9 cellular contexts compared by ENCODE assay signal in the genomic region with DNA sequence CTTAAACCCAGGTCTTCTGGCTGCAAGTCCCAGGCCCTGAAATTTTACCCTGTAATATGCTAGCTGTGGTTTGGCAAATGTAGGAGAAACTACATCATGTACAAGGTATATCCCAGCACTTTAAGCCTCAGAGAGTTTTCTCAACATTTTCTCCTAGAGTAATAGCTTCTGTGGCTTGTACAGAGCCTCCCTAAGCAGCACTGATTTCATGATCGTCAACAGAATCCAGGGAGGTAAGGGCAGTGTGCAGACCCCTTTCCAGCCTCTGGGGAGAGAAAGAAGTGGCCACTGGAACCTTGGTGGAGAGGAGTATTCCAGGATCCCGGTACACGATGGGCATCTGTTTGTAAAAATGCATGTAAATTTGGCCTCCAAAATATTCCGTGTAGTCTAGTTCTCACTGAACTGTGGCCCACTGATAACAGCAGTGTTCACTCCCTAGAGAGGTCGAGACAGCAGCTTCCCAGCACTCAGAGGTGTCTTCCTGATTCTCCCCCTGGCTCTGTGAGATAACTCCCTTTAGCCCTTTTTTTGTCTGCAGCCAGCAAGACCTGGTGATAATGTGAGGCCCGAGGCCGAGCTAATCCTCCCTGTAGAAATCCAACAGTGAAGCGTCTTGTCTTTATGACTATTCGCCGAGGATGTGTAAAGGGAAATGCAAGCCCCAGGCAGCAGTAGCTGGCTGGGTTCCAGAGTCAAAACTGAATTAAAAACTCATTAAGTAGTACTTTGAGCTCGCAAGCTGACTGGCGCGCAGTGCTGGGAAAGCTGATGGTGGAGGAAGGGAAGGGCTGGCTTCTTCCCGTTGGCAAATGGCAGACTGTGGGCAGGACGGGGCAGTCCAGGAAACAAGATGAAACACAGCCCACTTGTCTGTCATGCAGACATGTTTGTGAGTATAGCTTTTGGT. TPM values are rescaled to one million over a fixed set of nuclear protein-coding genes. Genes with fewer than 3 reads are reported as not detected.
DNase-seq lines count a peak whose midpoint lies in the region; ATAC-seq, FAIRE-seq and TF ChIP-seq lines count a peak whose summit lies in the region.
"Had no signal": no experiment of that assay in that cellular context is flagged by ENCODE, and none has a peak within 500 bp of the region (broad histone marks: within the 10 kb centered on the region; RNA-seq: fewer than 3 reads in every experiment).

No MANE protein-coding gene starts in this region.

- TF ChIP-seq POLR2A in H1 (IDR thresholded peaks at IDR 0.05; ENCODE audit: control extremely low read depth in 1 of 2, low read depth in 2 of 2, low read length in 2 of 2) = no peak

- no peak for TF ChIP-seq RAD21 in H1 (IDR thresholded peaks at IDR 0.05 in 1 of 2, conservative IDR thresholded peaks at IDR 0.05 in 1 of 2; ENCODE audit: low read depth in 2 of 2, low read length in 2 of 2)

- H3K9me3 ChIP-seq in H1 (ENCODE audit: insufficient read depth in 2 of 2, low read depth in 1 of 2, low read length in 1 of 2) = no peaks in the 10 kb centered on the region

- no peaks in the 10 kb centered on the region for H3K27me3 ChIP-seq in H1 (replicated peaks in 1 of 4; ENCODE audit: control insufficient read depth in 3 of 4, extremely low read depth in 1 of 4, insufficient read depth in 3 of 4, low read length in 3 of 4)

- H3K23ac ChIP-seq in H1 (ENCODE audit: insufficient read length) = no peak overlapping the region

- no peak overlapping the region for H4K5ac ChIP-seq in H1 (ENCODE audit: insufficient read length, low read depth, low read length)

- no peaks in the 10 kb centered on the region for H3K79me2 ChIP-seq in H1 (ENCODE audit: control insufficient read depth in 1 of 2, insufficient read depth in 2 of 2, low read length in 2 of 2)

- H2BK15ac ChIP-seq in H1 (ENCODE audit: low read length) = no peak overlapping the region

- H3K14ac ChIP-seq in H1 (ENCODE audit: insufficient read length) = no peak overlapping the region

- 58% methylated on average over 15 of the region's 15 CpGs; no CpG with 5 or more reads in 1 of the 2 experiments for WGBS in H1 (ENCODE audit: extremely low coverage in 1 of 2, insufficient coverage in 1 of 2, insufficient read length in 1 of 2, insufficient replicate concordance in 2 of 2, low coverage in 1 of 2, low lambda C conversion rate in 2 of 2, missing lambda C conversion rate in 1 of 2), 2 experiments

- peak overlapping the region in 1 of 4 experiments; percentile 29; a peak in 3 of 8 replicates for H3K4me3 ChIP-seq in H1 (ENCODE audit: extremely low read depth in 1 of 4, insufficient read depth in 2 of 4, low read depth in 3 of 4, low read length in 4 of 4)

- no peak for TF ChIP-seq EP300 in H1 (IDR thresholded peaks at IDR 0.05; ENCODE audit: borderline replicate concordance in 1 of 2, low read depth in 2 of 2, low read length in 2 of 2)

- 0 out of 2 replicates have a peak overlapping the region, but pooled peaks have one; percentile 6 for H2AFZ ChIP-seq in H1 (ENCODE audit: low read length)

- no peak overlapping the region for H3K56ac ChIP-seq in H1 (replicated peaks; ENCODE audit: insufficient read length, low read depth, low read length)

- no peak overlapping the region; the same call in 1 of the 2 replicates for H2BK20ac ChIP-seq in H1 (ENCODE audit: low read length)

- ATAC-seq in stimulated activated memory B cell treated with anti-CD40 and anti-IgM and Interleukin-4, amounts not matched to agents 10 μg/mL and 1 μg/mL and 100 μg/mL, for 72 hours = no peak
- no peak for ATAC-seq in GM18909 (IDR thresholded peaks at IDR 0.05; ENCODE audit: poor library complexity, unreplicated experiment)

- peak overlapping the region; percentile 58 for H2BK5ac ChIP-seq in H1 (ENCODE audit: low read depth, low read length)

- peak overlapping the region in 2 of 4 experiments; percentile 5 to 23; a peak in 2 of 7 replicates for H3K9ac ChIP-seq in H1 (replicated peaks in 1 of 4; ENCODE audit: extremely low read depth in 1 of 4, low read depth in 3 of 4, low read length in 3 of 4)

- no peaks in the 10 kb centered on the region for H3K9me3 Mint-ChIP-seq in stimulated activated memory B cell treated with anti-CD40 and anti-IgM and Interleukin-4, amounts not matched to agents 10 μg/mL and 1 μg/mL and 100 μg/mL, for 72 hours
- H3K9me3 Mint-ChIP-seq: activated B cell treated with CpG ODN at 0.5 μM for 24 hours had no signal

- no peaks in the 10 kb centered on the region for H4K20me1 ChIP-seq in H1 (replicated peaks in 1 of 2; ENCODE audit: control insufficient read depth in 1 of 2, insufficient read depth in 2 of 2, low read length in 2 of 2)

- H2AK5ac ChIP-seq in H1 (ENCODE audit: low read depth, low read length) = no peak overlapping the region

- H3K4me2 ChIP-seq in H1 (ENCODE audit: insufficient read depth in 1 of 2, low read depth in 2 of 2, low read length in 2 of 2) = peak overlapping the region; percentile 44 to 70

- H3K4ac ChIP-seq in H1 (replicated peaks; ENCODE audit: insufficient read length, low read depth, low read length) = no peak overlapping the region

- H2BK12ac ChIP-seq in H1 (ENCODE audit: low read depth, low read length) = 0 out of 2 replicates have a peak overlapping the region, but pooled peaks have one; percentile 32

- no peak overlapping the region for H3K4me3 Mint-ChIP-seq in stimulated activated memory B cell treated with anti-CD40 and anti-IgM and Interleukin-4, amounts not matched to agents 10 μg/mL and 1 μg/mL and 100 μg/mL, for 72 hours
- H3K4me3 Mint-ChIP-seq: activated B cell treated with CpG ODN at 0.5 μM for 24 hours had no signal

- H3K4me1 ChIP-seq in H1 (replicated peaks in 1 of 4; ENCODE audit: control insufficient read depth in 3 of 4, insufficient read depth in 4 of 4, low read length in 3 of 4) = peaks cover 2 to 25% (median 18%) of the 10 kb centered on the region in 4 experiments; a peak in 6 of 7 replicates

- H3K23me2 ChIP-seq in H1 (ENCODE audit: low read depth, low read length) = no peaks in the 10 kb centered on the region

- peaks cover 26% of the 10 kb centered on the region for H3K27me3 Mint-ChIP-seq in stimulated activated memory B cell treated with anti-CD40 and anti-IgM and Interleukin-4, amounts not matched to agents 10 μg/mL and 1 μg/mL and 100 μg/mL, for 72 hours

- 0 out of 2 replicates have a peak, but pooled peaks cover 3% of the 10 kb centered on the region for H3K79me1 ChIP-seq in H1 (ENCODE audit: low read depth, low read length)

- no peak overlapping the region for H3K18ac ChIP-seq in H1 (ENCODE audit: extremely low read depth, low read length)

- CTCF ChIA-PET in H1 (lab: Charles Lee; ENCODE audit: partially characterized antibody) = interaction anchor here (0.7 to 2.0 kb wide), 11 partner anchors 9 to 383 kb away, joined by 3 to 7 read pairs (median 3); no protein-coding TSS in a partner anchor

- H2BK120ac ChIP-seq in H1 (replicated peaks; ENCODE audit: low read depth, low read length) = peak overlapping the region; percentile 73

- H3K27ac Mint-ChIP-seq in stimulated activated memory B cell treated with anti-CD40 and anti-IgM and Interleukin-4, amounts not matched to agents 10 μg/mL and 1 μg/mL and 100 μg/mL, for 72 hours = no peak overlapping the region
- H3K27ac Mint-ChIP-seq: activated B cell treated with CpG ODN at 0.5 μM for 24 hours had no signal

- no peak for TF ChIP-seq CTCF in H1 (IDR thresholded peaks at IDR 0.05; ENCODE audit: control extremely low read depth in 1 of 3, insufficient read depth in 1 of 3, low read depth in 1 of 3, low read length in 3 of 3)

- H3K27ac ChIP-seq in H1 (ENCODE audit: low read depth, low read length) = peak overlapping the region; percentile 37; the same call in 1 of the 2 replicates

- peak; percentile 63 for DNase-seq in D341Med (ENCODE audit: low spot score)
- peak; percentile 37 to 59 for DNase-seq in NCI-H526 (lab: John Stamatoyannopoulos, UW)
- peak in 1 of 2 experiments; percentile 54 for DNase-seq in H1 (ENCODE audit: low read depth in 1 of 2, low spot score in 2 of 2)
- peak; percentile 54 for DNase-seq in middle frontal gyrus (ENCODE audit: extremely low spot score, low spot score)
- DNase-seq in stimulated activated naive CD4-positive, alpha-beta T cell treated with Interleukin-2 at 50 U/mL for 16 hours (lab: John Stamatoyannopoulos, UW) = no peak
- no peak for DNase-seq in activated CD4-positive, alpha-beta T cell treated with anti-CD3 and anti-CD28 coated beads for 4 hours
- DNase-seq: activated B cell treated with CpG ODN at 0.5 μM for 24 hours had no signal

- peaks cover 5% of the 10 kb centered on the region for H3K4me1 Mint-ChIP-seq in stimulated activated memory B cell treated with anti-CD40 and anti-IgM and Interleukin-4, amounts not matched to agents 10 μg/mL and 1 μg/mL and 100 μg/mL, for 72 hours
- H3K4me1 Mint-ChIP-seq: activated B cell treated with CpG ODN at 0.5 μM for 24 hours had no signal

- H3K36me3 ChIP-seq in H1 (ENCODE audit: control insufficient read depth in 2 of 4, insufficient read depth in 4 of 4, low read length in 3 of 4) = no peaks in the 10 kb centered on the region

- H4K8ac ChIP-seq in H1 (ENCODE audit: extremely low read depth, insufficient read depth, low read length) = no peak overlapping the region

- FAIRE-seq in H1 (lab: Jason Lieb, UNC) = no peak

- H4K91ac ChIP-seq in H1 (replicated peaks; ENCODE audit: insufficient read length, low read length) = peak overlapping the region; percentile 32

- no peaks in the 10 kb centered on the region for H3K36me3 Mint-ChIP-seq in stimulated activated memory B cell treated with anti-CD40 and anti-IgM and Interleukin-4, amounts not matched to agents 10 μg/mL and 1 μg/mL and 100 μg/mL, for 72 hours

- POLR2A ChIA-PET in H1 (lab: Charles Lee; ENCODE audit: partially characterized antibody) = interaction anchor here (1.1 to 2.6 kb wide), 4 partner anchors 12 to 58 kb away, joined by 3 to 12 read pairs (median 4); no protein-coding TSS in a partner anchor

TF ChIP-seq in H1, 55 proteins besides CTCF, POLR2A, EP300 and RAD21:
- no peak for TF ChIP-seq ASH2L (IDR thresholded peaks at IDR 0.05; ENCODE audit: low read length)
- 0 out of 2 replicates have a peak, but pooled peaks have one; percentile 18 for TF ChIP-seq YY1 (IDR thresholded peaks at IDR 0.05; ENCODE audit: low read depth, low read length)
- no peak for TF ChIP-seq EGR1 (IDR thresholded peaks at IDR 0.05; ENCODE audit: borderline replicate concordance, low read depth, low read length)

RNA-seq across cellular contexts. Expression of gene MAP1B, which starts 59.0 kb away (rescaled TPM):
- total RNA-seq in H1 (2021; fragmentation: NEBNext Ultra II Directional; extraction: Animal tissue kit (Norgen Biotek cat#: 25700)) = 120 TPM in 2 replicates
- 24.5 and 70.4 TPM in 2 replicates for polyA plus RNA-seq in H1 (2011; rRNA removed)
- 20.4 TPM for polyA plus RNA-seq in H1 (2011; cell fraction: cytosol; rRNA removed)
- polyA plus RNA-seq in H1 (2011; cell fraction: nucleus; rRNA removed) = 63.1 TPM
- polyA plus RNA-seq in H1 (2012, experiment 1 of 2) = 23.2 to 37.8 TPM (median 31.7 TPM) in 4 replicates
- 2.3 TPM for polyA plus RNA-seq in H1 (2012, experiment 2 of 2)
- polyA plus RNA-seq in H1 (2013, experiment 1 of 2) = 30.3 TPM
- polyA plus RNA-seq in H1 (2013, experiment 2 of 2) = 27.6 TPM
- 71.2 and 113 TPM in 2 replicates for polyA minus RNA-seq in H1 (2011; rRNA and poly(A)+ RNA removed)
- polyA minus RNA-seq in H1 (2011; cell fraction: cytosol; rRNA and poly(A)+ RNA removed) = 46.2 TPM
- polyA minus RNA-seq in H1 (2011; cell fraction: nucleus; rRNA and poly(A)+ RNA removed) = 150 TPM

Comparison
In these comparisons a context has a peak if more than half of its experiments do, and no peak if none do; other contexts are left out.
1. DNase-seq: peak in D341Med (single experiment), NCI-H526 (2 of 2) and middle frontal gyrus (single experiment); none in stimulated activated naive CD4-positive, alpha-beta T cell treated with Interleukin-2 at 50 U/mL for 16 hours (single experiment) and activated CD4-positive, alpha-beta T cell treated with anti-CD3 and anti-CD28 coated beads for 4 hours (0 of 2).